11 cellular contexts compared by ENCODE assay signal in genomic region chr2:217277646-217278048, GRCh38.
DNase-seq lines count a peak whose midpoint lies in the region; ATAC-seq and TF ChIP-seq lines count a peak whose summit lies in the region.
"Had no signal": no experiment of that assay in that cellular context is flagged by ENCODE, and none has a peak within 500 bp of the region (broad histone marks: within the 10 kb centered on the region; RNA-seq: fewer than 3 reads in every experiment).

No MANE protein-coding gene starts in this region.

- H3K4me3 Mint-ChIP-seq in Calu3 (ENCODE audit: low read depth, unreplicated experiment) (no peak overlapping the region), osteocyte (ENCODE audit: unreplicated experiment) (no peak overlapping the region)
- H3K4me3 Mint-ChIP-seq in CD8-positive, alpha-beta memory T cell = no peak overlapping the region
- H3K4me3 Mint-ChIP-seq: T-helper 17 cell had no signal

- H3K27me3 Mint-ChIP-seq in Calu3 (ENCODE audit: unreplicated experiment) (no peaks in the 10 kb centered on the region), osteocyte (ENCODE audit: unreplicated experiment) (no peaks in the 10 kb centered on the region)
- H3K27me3 Mint-ChIP-seq in CD8-positive, alpha-beta memory T cell = peaks cover 0 to 5% of the 10 kb centered on the region in 2 donors

- intact Hi-C loops in Calu3 (cut with micrococcal nuclease; ENCODE audit: unreplicated experiment) = loop anchor here (5.0 kb wide), 1 partner anchor 55 kb away; no protein-coding TSS in a partner anchor

- H3K9me3 ChIP-seq in SJSA1 (replicated peaks) = 0 out of 2 replicates have a peak, but pooled peaks cover 2% of the 10 kb centered on the region
- H3K9me3 ChIP-seq in CD8-positive, alpha-beta memory T cell (ENCODE audit: low read length) = no peaks in the 10 kb centered on the region
- H3K9me3 ChIP-seq: tibial artery had no signal

- DNase-seq in Calu3 (peak; percentile 59), SJSA1 (ENCODE audit: low read depth in 1 of 2, low spot score in 2 of 2) (peak; percentile 93 to 94), fibroblast of the aortic adventitia (ENCODE audit: low read depth) (peak; percentile 97), pons (ENCODE audit: low spot score) (peak; percentile 92), activated gamma-delta T cell treated with Interleukin-2 at 50 U/mL for 16 hours (no peak), osteocyte (ENCODE audit: extremely low spot score, unreplicated experiment) (no peak)
- no peak for DNase-seq in CD8-positive, alpha-beta memory T cell
- DNase-seq: NCI-H1417, T-helper 17 cell, tibial artery had no signal

- POLR2A ChIA-PET in CD8-positive, alpha-beta memory T cell (lab: Charles Lee) = no interaction called here

- peaks cover 4% of the 10 kb centered on the region for H3K36me3 Mint-ChIP-seq in Calu3 (ENCODE audit: insufficient read depth, unreplicated experiment)
- H3K36me3 Mint-ChIP-seq in CD8-positive, alpha-beta memory T cell = no peaks in the 10 kb centered on the region
- H3K36me3 Mint-ChIP-seq in osteocyte (ENCODE audit: unreplicated experiment) = no peaks in the 10 kb centered on the region

- peaks cover 2% of the 10 kb centered on the region for H3K9me3 Mint-ChIP-seq in Calu3 (ENCODE audit: low read depth, unreplicated experiment)
- H3K9me3 Mint-ChIP-seq in CD8-positive, alpha-beta memory T cell = no peaks in the 10 kb centered on the region
- no peaks in the 10 kb centered on the region for H3K9me3 Mint-ChIP-seq in osteocyte (ENCODE audit: unreplicated experiment)

- no peak for TF ChIP-seq CTCF in Calu3 (IDR thresholded peaks at IDR 0.05; ENCODE audit: unreplicated experiment)
- no peak for TF ChIP-seq CTCF in fibroblast of the aortic adventitia (IDR thresholded peaks at IDR 0.05; ENCODE audit: insufficient read depth, low read length)
- TF ChIP-seq CTCF in osteocyte (IDR thresholded peaks at IDR 0.05) = no peak

- H3K27ac Mint-ChIP-seq in Calu3 (ENCODE audit: unreplicated experiment) = peak overlapping the region; percentile 96
- no peak overlapping the region for H3K27ac Mint-ChIP-seq in CD8-positive, alpha-beta memory T cell
- H3K27ac Mint-ChIP-seq in osteocyte (ENCODE audit: unreplicated experiment) = no peak overlapping the region
- H3K27ac Mint-ChIP-seq: T-helper 17 cell had no signal

- ATAC-seq in HG02642 (IDR thresholded peaks at IDR 0.05; ENCODE audit: poor library complexity, unreplicated experiment) = no peak
- ATAC-seq: T-helper 17 cell had no signal

- CTCF ChIA-PET in Calu3 (lab: Charles Lee) = no interaction called here
- CTCF ChIA-PET in CD8-positive, alpha-beta memory T cell (lab: Charles Lee) = no interaction called here

- peak overlapping the region; percentile 84 for H3K27ac ChIP-seq in SJSA1
- no peak overlapping the region for H3K27ac ChIP-seq in CD8-positive, alpha-beta memory T cell (ENCODE audit: low read depth, low read length)
- H3K27ac ChIP-seq: tibial artery had no signal

- H3K4me3 ChIP-seq in SJSA1 (no peak overlapping the region), fibroblast of the aortic adventitia (ENCODE audit: low read depth, low read length) (no peak overlapping the region)
- no peak overlapping the region for H3K4me3 ChIP-seq in CD8-positive, alpha-beta memory T cell (ENCODE audit: low read length)
- H3K4me3 ChIP-seq: tibial artery had no signal

- H3K27me3 ChIP-seq in SJSA1 (replicated peaks) = no peaks in the 10 kb centered on the region
- H3K27me3 ChIP-seq in CD8-positive, alpha-beta memory T cell (ENCODE audit: insufficient read depth, low read length, poor library complexity, severe bottlenecking) = no peaks in the 10 kb centered on the region
- H3K27me3 ChIP-seq: tibial artery had no signal

- peaks cover 41% of the 10 kb centered on the region for H3K4me1 ChIP-seq in SJSA1 (replicated peaks)
- H3K4me1 ChIP-seq in CD8-positive, alpha-beta memory T cell (ENCODE audit: insufficient read depth, low read length) = no peaks in the 10 kb centered on the region

- H3K4me1 Mint-ChIP-seq in Calu3 (ENCODE audit: low read depth, unreplicated experiment) (peaks cover 30% of the 10 kb centered on the region), osteocyte (ENCODE audit: unreplicated experiment) (peaks cover 29% of the 10 kb centered on the region)
- H3K4me1 Mint-ChIP-seq in CD8-positive, alpha-beta memory T cell = no peaks in the 10 kb centered on the region
- H3K4me1 Mint-ChIP-seq: T-helper 17 cell had no signal

- no TSS peak for BruUV-seq in Calu3 (replicated peaks; lab: Mats Ljungman, UMichigan)

- H3K36me3 ChIP-seq in SJSA1 = no peaks in the 10 kb centered on the region
- H3K36me3 ChIP-seq in CD8-positive, alpha-beta memory T cell (ENCODE audit: insufficient read depth, low read length) = no peaks in the 10 kb centered on the region
- H3K36me3 ChIP-seq: tibial artery had no signal

Comparison
In these comparisons a context has a peak if more than half of its experiments do, and no peak if none do; other contexts are left out.
1. DNase-seq: peak in Calu3 (single experiment), SJSA1 (2 of 2), fibroblast of the aortic adventitia (single experiment) and pons (single experiment); none in CD8-positive, alpha-beta memory T cell (0 of 5), activated gamma-delta T cell treated with Interleukin-2 at 50 U/mL for 16 hours (single experiment) and osteocyte (single experiment).